Comparison of ENCODE assay signal across 2 cellular contexts in the genomic region with DNA sequence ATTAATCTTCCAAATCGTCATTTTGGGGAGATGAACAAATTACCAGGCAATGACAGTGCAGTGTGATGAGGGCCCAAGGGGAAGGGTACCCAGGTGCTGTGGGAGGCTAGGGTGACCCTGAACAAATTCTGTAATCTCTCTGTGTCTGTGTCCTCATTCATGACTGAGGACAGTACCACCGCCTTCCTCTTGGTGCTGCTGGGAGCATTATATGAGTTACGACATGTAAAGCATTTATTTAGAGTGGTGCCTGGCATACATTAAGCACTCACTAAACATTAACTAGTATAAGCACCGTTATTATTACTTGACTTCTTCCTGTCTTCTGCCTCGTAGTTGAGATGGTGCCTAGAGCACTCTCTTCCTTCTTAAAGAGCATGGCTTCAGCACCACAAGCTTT.
TF ChIP-seq lines count a peak whose summit lies in the region.

No MANE protein-coding gene starts in this region.

TF ChIP-seq in SK-N-SH, 30 proteins besides CTCF, POLR2A, EP300 and RAD21 (continued from another document):
- TF ChIP-seq, protein P1, sequence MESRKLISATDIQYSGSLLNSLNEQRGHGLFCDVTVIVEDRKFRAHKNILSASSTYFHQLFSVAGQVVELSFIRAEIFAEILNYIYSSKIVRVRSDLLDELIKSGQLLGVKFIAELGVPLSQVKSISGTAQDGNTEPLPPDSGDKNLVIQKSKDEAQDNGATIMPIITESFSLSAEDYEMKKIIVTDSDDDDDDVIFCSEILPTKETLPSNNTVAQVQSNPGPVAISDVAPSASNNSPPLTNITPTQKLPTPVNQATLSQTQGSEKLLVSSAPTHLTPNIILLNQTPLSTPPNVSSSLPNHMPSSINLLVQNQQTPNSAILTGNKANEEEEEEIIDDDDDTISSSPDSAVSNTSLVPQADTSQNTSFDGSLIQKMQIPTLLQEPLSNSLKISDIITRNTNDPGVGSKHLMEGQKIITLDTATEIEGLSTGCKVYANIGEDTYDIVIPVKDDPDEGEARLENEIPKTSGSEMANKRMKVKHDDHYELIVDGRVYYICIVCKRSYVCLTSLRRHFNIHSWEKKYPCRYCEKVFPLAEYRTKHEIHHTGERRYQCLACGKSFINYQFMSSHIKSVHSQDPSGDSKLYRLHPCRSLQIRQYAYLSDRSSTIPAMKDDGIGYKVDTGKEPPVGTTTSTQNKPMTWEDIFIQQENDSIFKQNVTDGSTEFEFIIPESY (IDR thresholded peaks at IDR 0.05; ENCODE audit: borderline replicate concordance, low read depth) = no peak
- TF ChIP-seq TCF12 (IDR thresholded peaks at IDR 0.05) (no peak), FOXJ3 (CRISPR knock-in tag; IDR thresholded peaks at IDR 0.05) (no peak), ELF1 (IDR thresholded peaks at IDR 0.05) (no peak), IRF3 (IDR thresholded peaks at IDR 0.05; ENCODE audit: low read depth, low read length) (no peak), JUND (IDR thresholded peaks at IDR 0.05) (no peak), RFX5 (IDR thresholded peaks at IDR 0.05; ENCODE audit: low read length) (no peak), NFIC (IDR thresholded peaks at IDR 0.05; ENCODE audit: borderline replicate concordance) (no peak), YY1 (IDR thresholded peaks at IDR 0.05; ENCODE audit: low read depth) (no peak)
- TF ChIP-seq, protein P2, sequence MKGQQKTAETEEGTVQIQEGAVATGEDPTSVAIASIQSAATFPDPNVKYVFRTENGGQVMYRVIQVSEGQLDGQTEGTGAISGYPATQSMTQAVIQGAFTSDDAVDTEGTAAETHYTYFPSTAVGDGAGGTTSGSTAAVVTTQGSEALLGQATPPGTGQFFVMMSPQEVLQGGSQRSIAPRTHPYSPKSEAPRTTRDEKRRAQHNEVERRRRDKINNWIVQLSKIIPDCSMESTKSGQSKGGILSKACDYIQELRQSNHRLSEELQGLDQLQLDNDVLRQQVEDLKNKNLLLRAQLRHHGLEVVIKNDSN (IDR thresholded peaks at IDR 0.05; ENCODE audit: borderline replicate concordance, low read depth) = no peak

TF ChIP-seq in SK-N-SH treated with all-trans-retinoic acid at 6 μM for 48 hours, 23 proteins besides CTCF, POLR2A, EP300 and RAD21 (continued from another document):
- TF ChIP-seq, protein P3, sequence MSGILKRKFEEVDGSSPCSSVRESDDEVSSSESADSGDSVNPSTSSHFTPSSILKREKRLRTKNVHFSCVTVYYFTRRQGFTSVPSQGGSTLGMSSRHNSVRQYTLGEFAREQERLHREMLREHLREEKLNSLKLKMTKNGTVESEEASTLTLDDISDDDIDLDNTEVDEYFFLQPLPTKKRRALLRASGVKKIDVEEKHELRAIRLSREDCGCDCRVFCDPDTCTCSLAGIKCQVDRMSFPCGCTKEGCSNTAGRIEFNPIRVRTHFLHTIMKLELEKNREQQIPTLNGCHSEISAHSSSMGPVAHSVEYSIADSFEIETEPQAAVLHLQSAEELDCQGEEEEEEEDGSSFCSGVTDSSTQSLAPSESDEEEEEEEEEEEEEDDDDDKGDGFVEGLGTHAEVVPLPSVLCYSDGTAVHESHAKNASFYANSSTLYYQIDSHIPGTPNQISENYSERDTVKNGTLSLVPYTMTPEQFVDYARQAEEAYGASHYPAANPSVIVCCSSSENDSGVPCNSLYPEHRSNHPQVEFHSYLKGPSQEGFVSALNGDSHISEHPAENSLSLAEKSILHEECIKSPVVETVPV (CRISPR knock-in tag; IDR thresholded peaks at IDR 0.05) = no peak
- TF ChIP-seq, protein P4, sequence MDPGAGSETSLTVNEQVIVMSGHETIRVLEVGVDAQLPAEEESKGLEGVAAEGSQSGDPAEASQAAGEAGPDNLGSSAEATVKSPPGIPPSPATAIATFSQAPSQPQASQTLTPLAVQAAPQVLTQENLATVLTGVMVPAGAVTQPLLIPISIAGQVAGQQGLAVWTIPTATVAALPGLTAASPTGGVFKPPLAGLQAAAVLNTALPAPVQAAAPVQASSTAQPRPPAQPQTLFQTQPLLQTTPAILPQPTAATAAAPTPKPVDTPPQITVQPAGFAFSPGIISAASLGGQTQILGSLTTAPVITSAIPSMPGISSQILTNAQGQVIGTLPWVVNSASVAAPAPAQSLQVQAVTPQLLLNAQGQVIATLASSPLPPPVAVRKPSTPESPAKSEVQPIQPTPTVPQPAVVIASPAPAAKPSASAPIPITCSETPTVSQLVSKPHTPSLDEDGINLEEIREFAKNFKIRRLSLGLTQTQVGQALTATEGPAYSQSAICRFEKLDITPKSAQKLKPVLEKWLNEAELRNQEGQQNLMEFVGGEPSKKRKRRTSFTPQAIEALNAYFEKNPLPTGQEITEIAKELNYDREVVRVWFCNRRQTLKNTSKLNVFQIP (CRISPR knock-in tag; IDR thresholded peaks at IDR 0.05; ENCODE audit: borderline replicate concordance, low read depth) = no peak
- TF ChIP-seq ESRRG (CRISPR knock-in tag; IDR thresholded peaks at IDR 0.05) (no peak), TOX (CRISPR knock-in tag; IDR thresholded peaks at IDR 0.05; ENCODE audit: borderline replicate concordance) (no peak), BACH2 (CRISPR knock-in tag; IDR thresholded peaks at IDR 0.05; ENCODE audit: borderline replicate concordance) (no peak), PPARA (CRISPR knock-in tag; IDR thresholded peaks at IDR 0.05; ENCODE audit: borderline replicate concordance) (no peak), ZC3H10 (CRISPR knock-in tag; IDR thresholded peaks at IDR 0.05) (no peak), ZNF70 (CRISPR knock-in tag; IDR thresholded peaks at IDR 0.05) (no peak), RARB (CRISPR knock-in tag; IDR thresholded peaks at IDR 0.05) (no peak), PATZ1 (CRISPR knock-in tag; IDR thresholded peaks at IDR 0.05; ENCODE audit: borderline replicate concordance) (no peak), ZFP30 (CRISPR knock-in tag; IDR thresholded peaks at IDR 0.05) (no peak), ZNF565 (CRISPR knock-in tag; conservative IDR thresholded peaks at IDR 0.05; ENCODE audit: low read depth) (no peak), SNAI2 (CRISPR knock-in tag; IDR thresholded peaks at IDR 0.05) (no peak)
- TF ChIP-seq, protein P5, sequence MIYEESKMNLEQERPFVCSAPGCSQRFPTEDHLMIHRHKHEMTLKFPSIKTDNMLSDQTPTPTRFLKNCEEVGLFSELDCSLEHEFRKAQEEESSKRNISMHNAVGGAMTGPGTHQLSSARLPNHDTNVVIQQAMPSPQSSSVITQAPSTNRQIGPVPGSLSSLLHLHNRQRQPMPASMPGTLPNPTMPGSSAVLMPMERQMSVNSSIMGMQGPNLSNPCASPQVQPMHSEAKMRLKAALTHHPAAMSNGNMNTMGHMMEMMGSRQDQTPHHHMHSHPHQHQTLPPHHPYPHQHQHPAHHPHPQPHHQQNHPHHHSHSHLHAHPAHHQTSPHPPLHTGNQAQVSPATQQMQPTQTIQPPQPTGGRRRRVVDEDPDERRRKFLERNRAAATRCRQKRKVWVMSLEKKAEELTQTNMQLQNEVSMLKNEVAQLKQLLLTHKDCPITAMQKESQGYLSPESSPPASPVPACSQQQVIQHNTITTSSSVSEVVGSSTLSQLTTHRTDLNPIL (CRISPR knock-in tag; IDR thresholded peaks at IDR 0.05; ENCODE audit: low read depth) = no peak
- TF ChIP-seq, protein P6, sequence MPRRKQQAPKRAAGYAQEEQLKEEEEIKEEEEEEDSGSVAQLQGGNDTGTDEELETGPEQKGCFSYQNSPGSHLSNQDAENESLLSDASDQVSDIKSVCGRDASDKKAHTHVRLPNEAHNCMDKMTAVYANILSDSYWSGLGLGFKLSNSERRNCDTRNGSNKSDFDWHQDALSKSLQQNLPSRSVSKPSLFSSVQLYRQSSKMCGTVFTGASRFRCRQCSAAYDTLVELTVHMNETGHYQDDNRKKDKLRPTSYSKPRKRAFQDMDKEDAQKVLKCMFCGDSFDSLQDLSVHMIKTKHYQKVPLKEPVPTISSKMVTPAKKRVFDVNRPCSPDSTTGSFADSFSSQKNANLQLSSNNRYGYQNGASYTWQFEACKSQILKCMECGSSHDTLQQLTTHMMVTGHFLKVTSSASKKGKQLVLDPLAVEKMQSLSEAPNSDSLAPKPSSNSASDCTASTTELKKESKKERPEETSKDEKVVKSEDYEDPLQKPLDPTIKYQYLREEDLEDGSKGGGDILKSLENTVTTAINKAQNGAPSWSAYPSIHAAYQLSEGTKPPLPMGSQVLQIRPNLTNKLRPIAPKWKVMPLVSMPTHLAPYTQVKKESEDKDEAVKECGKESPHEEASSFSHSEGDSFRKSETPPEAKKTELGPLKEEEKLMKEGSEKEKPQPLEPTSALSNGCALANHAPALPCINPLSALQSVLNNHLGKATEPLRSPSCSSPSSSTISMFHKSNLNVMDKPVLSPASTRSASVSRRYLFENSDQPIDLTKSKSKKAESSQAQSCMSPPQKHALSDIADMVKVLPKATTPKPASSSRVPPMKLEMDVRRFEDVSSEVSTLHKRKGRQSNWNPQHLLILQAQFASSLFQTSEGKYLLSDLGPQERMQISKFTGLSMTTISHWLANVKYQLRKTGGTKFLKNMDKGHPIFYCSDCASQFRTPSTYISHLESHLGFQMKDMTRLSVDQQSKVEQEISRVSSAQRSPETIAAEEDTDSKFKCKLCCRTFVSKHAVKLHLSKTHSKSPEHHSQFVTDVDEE (CRISPR knock-in tag; IDR thresholded peaks at IDR 0.05) = no peak
